ENCODE assay signal across 9 cellular contexts in the genomic region with DNA sequence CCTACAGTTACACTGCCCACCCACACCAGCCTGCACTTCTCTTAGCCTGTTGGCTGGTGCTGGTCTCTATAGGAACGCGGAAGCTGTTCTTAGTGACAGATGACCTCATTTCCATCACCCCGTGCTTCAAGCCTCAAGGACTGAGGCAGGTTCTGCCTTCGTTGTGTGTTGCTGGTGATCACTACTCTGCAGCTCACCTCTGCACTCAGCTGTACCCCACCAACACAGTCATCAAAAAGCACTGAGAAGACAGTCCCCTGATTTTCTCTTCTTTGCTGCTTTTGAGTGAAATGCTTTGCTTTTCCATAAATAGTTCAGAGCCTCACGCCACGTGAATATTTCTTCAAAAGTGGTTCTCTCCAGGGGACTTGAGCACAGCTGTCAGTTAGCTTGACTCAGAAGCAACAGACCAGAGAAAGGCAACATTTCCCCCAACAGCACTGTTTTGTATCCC.
DNase-seq lines count a peak whose midpoint lies in the region; ATAC-seq and TF ChIP-seq lines count a peak whose summit lies in the region.
"Had no signal": no experiment of that assay in that cellular context is flagged by ENCODE, and none has a peak within 500 bp of the region (broad histone marks: within the 10 kb centered on the region; RNA-seq: fewer than 3 reads in every experiment).

No MANE protein-coding gene starts in this region.

- H3K4me3 ChIP-seq in cardiac fibroblast (replicated peaks in 1 of 2; ENCODE audit: low read depth in 2 of 2, low read length in 2 of 2): no peak overlapping the region

- DNase-seq in GM19238 (ENCODE audit: insufficient read length, low spot score) (peak; percentile 17), cardiac fibroblast (ENCODE audit: low read depth in 2 of 2) (peak; percentile 40 to 51), retina (peak; percentile 78), substantia nigra (lab: John Stamatoyannopoulos, UW) (no peak), NCI-H1694 (lab: John Stamatoyannopoulos, UW) (no peak), islet precursor cell (no peak)
- DNase-seq: T-helper 9 cell had no signal

- peak; percentile 59 for ATAC-seq in HG02943 (IDR thresholded peaks at IDR 0.05; ENCODE audit: low read depth, unreplicated experiment)
- no peak for ATAC-seq in SK-N-SH treated with all-trans-retinoic acid at 6 μM for 48 hours

- H3K27ac ChIP-seq in substantia nigra (ENCODE audit: low read depth, low read length, poor library complexity, severe bottlenecking): no peak overlapping the region

- TF ChIP-seq CTCF in cardiac fibroblast (IDR thresholded peaks at IDR 0.05; ENCODE audit: low read depth, low read length): no peak

TF ChIP-seq in SK-N-SH treated with all-trans-retinoic acid at 6 μM for 48 hours, 23 proteins besides CTCF, POLR2A, EP300 and RAD21:
- TF ChIP-seq GLIS3 (CRISPR knock-in tag; IDR thresholded peaks at IDR 0.05) (no peak), SNAI2 (CRISPR knock-in tag; IDR thresholded peaks at IDR 0.05) (no peak), RARB (CRISPR knock-in tag; IDR thresholded peaks at IDR 0.05) (no peak), POU6F1 (CRISPR knock-in tag; IDR thresholded peaks at IDR 0.05; ENCODE audit: borderline replicate concordance, low read depth) (no peak), CSDC2 (CRISPR knock-in tag; IDR thresholded peaks at IDR 0.05) (no peak), BACH2 (CRISPR knock-in tag; IDR thresholded peaks at IDR 0.05; ENCODE audit: borderline replicate concordance) (no peak), PPARA (CRISPR knock-in tag; IDR thresholded peaks at IDR 0.05; ENCODE audit: borderline replicate concordance) (no peak), ZNF565 (CRISPR knock-in tag; conservative IDR thresholded peaks at IDR 0.05; ENCODE audit: low read depth) (no peak)
- TF ChIP-seq, protein P1, sequence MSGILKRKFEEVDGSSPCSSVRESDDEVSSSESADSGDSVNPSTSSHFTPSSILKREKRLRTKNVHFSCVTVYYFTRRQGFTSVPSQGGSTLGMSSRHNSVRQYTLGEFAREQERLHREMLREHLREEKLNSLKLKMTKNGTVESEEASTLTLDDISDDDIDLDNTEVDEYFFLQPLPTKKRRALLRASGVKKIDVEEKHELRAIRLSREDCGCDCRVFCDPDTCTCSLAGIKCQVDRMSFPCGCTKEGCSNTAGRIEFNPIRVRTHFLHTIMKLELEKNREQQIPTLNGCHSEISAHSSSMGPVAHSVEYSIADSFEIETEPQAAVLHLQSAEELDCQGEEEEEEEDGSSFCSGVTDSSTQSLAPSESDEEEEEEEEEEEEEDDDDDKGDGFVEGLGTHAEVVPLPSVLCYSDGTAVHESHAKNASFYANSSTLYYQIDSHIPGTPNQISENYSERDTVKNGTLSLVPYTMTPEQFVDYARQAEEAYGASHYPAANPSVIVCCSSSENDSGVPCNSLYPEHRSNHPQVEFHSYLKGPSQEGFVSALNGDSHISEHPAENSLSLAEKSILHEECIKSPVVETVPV (CRISPR knock-in tag; IDR thresholded peaks at IDR 0.05): no peak

Comparison
In these comparisons a context has a peak if more than half of its experiments do, and no peak if none do; other contexts are left out.
1. DNase-seq: peak in GM19238 (single experiment), cardiac fibroblast (2 of 2) and retina (single experiment); none in substantia nigra (0 of 49), NCI-H1694 (single experiment) and islet precursor cell (single experiment).